In genomic region chr9:91711755-91712591, GRCh38 we compare ENCODE assay signal across 9 cellular contexts.
DNase-seq lines count a peak whose midpoint lies in the region; ATAC-seq and TF ChIP-seq lines count a peak whose summit lies in the region.
"Had no signal": no experiment of that assay in that cellular context is flagged by ENCODE, and none has a peak within 500 bp of the region (broad histone marks: within the 10 kb centered on the region; RNA-seq: fewer than 3 reads in every experiment).

No MANE protein-coding gene starts in this region.

- WGBS in mesenchymal stem cell, result 86% methylated on average over 6 of the region's 8 CpGs

- no peak overlapping the region for H2BK15ac ChIP-seq in mesenchymal stem cell (ENCODE audit: low read depth, poor library complexity, severe bottlenecking)

- H3K36me3 ChIP-seq in mesenchymal stem cell (ENCODE audit: control insufficient read depth in 1 of 2, insufficient read depth in 2 of 2, low read depth in 1 of 2, low read length in 2 of 2), result peaks cover 0 to under 1% of the 10 kb centered on the region in 2 experiments
- H3K36me3 ChIP-seq: thoracic aorta had no signal

- H3K4me3 ChIP-seq in HL-60 (replicated peaks; ENCODE audit: insufficient read depth, low read length), result no peak overlapping the region
- H3K4me3 ChIP-seq in mesenchymal stem cell (ENCODE audit: insufficient read depth in 1 of 2, low read depth in 1 of 2, low read length in 2 of 2), result no peak overlapping the region
- H3K4me3 ChIP-seq: thoracic aorta had no signal

- no peak overlapping the region for H2BK5ac ChIP-seq in mesenchymal stem cell (ENCODE audit: low read depth, low read length, poor library complexity, severe bottlenecking)

- H4K91ac ChIP-seq in mesenchymal stem cell (ENCODE audit: low read length), result peak overlapping the region; percentile 73

- H3K27me3 ChIP-seq in HL-60 (ENCODE audit: insufficient read depth, poor library complexity, severe bottlenecking), result no peaks in the 10 kb centered on the region
- H3K27me3 ChIP-seq in mesenchymal stem cell (ENCODE audit: control insufficient read depth in 1 of 2, insufficient read depth in 1 of 2, low read length in 2 of 2), result no peaks in the 10 kb centered on the region

- H3K14ac ChIP-seq in mesenchymal stem cell (ENCODE audit: low read length in 2 of 2), result peak overlapping the region in 1 of 2 experiments; percentile 2

- no peak overlapping the region for H2AFZ ChIP-seq in mesenchymal stem cell (ENCODE audit: low read depth, low read length)

- H2AK5ac ChIP-seq in mesenchymal stem cell (ENCODE audit: low read length, severe bottlenecking), result no peak overlapping the region

- no peak overlapping the region for H2BK12ac ChIP-seq in mesenchymal stem cell (ENCODE audit: low read length in 2 of 2)

- H3K4me2 ChIP-seq in mesenchymal stem cell (ENCODE audit: low read length, poor library complexity, severe bottlenecking), result no peak overlapping the region

- DNase-seq in G401 (ENCODE audit: low spot score) (peak; percentile 16), HL-60 (ENCODE audit: low read depth in 1 of 2, low spot score in 1 of 2) (peak in 1 of 2 experiments; percentile 82), mesenchymal stem cell (peak; percentile 24), NCI-H1092 treated with DMSO at 0.1 percent for 48 hours (lab: John Stamatoyannopoulos, UW) (no peak), NCI-H1048 (lab: John Stamatoyannopoulos, UW) (no peak)
- DNase-seq in activated CD8-positive, alpha-beta memory T cell treated with anti-CD3 and anti-CD28 coated beads for 24 hours, result peak; percentile 74
- DNase-seq in effector CD4-positive, alpha-beta T cell, result no peak

- no peak overlapping the region for H2BK120ac ChIP-seq in mesenchymal stem cell (ENCODE audit: low read depth, low read length)

- no peaks in the 10 kb centered on the region for H3K4me1 ChIP-seq in mesenchymal stem cell (ENCODE audit: control insufficient read depth, insufficient read depth, low read depth, low read length)

- peak; percentile 91 for ATAC-seq in GM21390 (IDR thresholded peaks at IDR 0.05; ENCODE audit: unreplicated experiment)

- H3K4ac ChIP-seq in mesenchymal stem cell (ENCODE audit: low read depth in 1 of 2, low read length in 2 of 2), result no peak overlapping the region

- peak overlapping the region; percentile 45 for H3K27ac ChIP-seq in HL-60 (replicated peaks)
- H3K27ac ChIP-seq in mesenchymal stem cell (ENCODE audit: low read length, poor library complexity, severe bottlenecking), result no peak overlapping the region
- H3K27ac ChIP-seq: thoracic aorta had no signal

- H3K18ac ChIP-seq in mesenchymal stem cell (ENCODE audit: low read depth in 1 of 2, low read length in 2 of 2), result peak overlapping the region in 1 of 2 experiments; percentile 1

- no peaks in the 10 kb centered on the region for H3K79me1 ChIP-seq in mesenchymal stem cell (replicated peaks; ENCODE audit: low read length, poor library complexity, severe bottlenecking)

- in situ Hi-C loops in G401 (cut with HindIII; ENCODE audit: low sequenced_read_pairs), result no loop called here

- peak overlapping the region; percentile 10 for H4K8ac ChIP-seq in mesenchymal stem cell (ENCODE audit: low read length)

- H3K9ac ChIP-seq in mesenchymal stem cell (ENCODE audit: low read length), result no peak overlapping the region

- peaks cover 13% of the 10 kb centered on the region for H3K9me3 ChIP-seq in mesenchymal stem cell (ENCODE audit: control insufficient read depth, low read length)
- H3K9me3 ChIP-seq: thoracic aorta had no signal

- no peak for TF ChIP-seq CTCF in HL-60 (IDR thresholded peaks at IDR 0.05; ENCODE audit: insufficient read depth, low read length)

- H3K23ac ChIP-seq in mesenchymal stem cell (ENCODE audit: low read length in 2 of 2), result no peak overlapping the region

Comparison
In these comparisons a context has a peak if more than half of its experiments do, and no peak if none do; other contexts are left out.
1. DNase-seq: peak in G401 (single experiment), activated CD8-positive, alpha-beta memory T cell treated with anti-CD3 and anti-CD28 coated beads for 24 hours (single experiment) and mesenchymal stem cell (single experiment); none in NCI-H1092 treated with DMSO at 0.1 percent for 48 hours (single experiment), NCI-H1048 (single experiment) and effector CD4-positive, alpha-beta T cell (single experiment).